ENCODE assay signal across 11 cellular contexts in genomic region chr5:88761269-88761880, GRCh38.
A peak's percentile ranks its signal among the peaks of the same experiment; 100 is the strongest.
DNase-seq lines count a peak whose midpoint lies in the region; FAIRE-seq and TF ChIP-seq lines count a peak whose summit lies in the region.
"Had no signal": no experiment of that assay in that cellular context is flagged by ENCODE, and none has a peak within 500 bp of the region (broad histone marks: within the 10 kb centered on the region; RNA-seq: fewer than 3 reads in every experiment).

No MANE protein-coding gene starts in this region.

- no peak overlapping the region for H3K27ac Mint-ChIP-seq in activated T-helper 1 cell treated with anti-CD3 and anti-CD28 coated beads, Interleukin-12 subunit alpha, Interleukin-12 subunit beta, Interleukin-2, Interleukin-4 antibody, amounts not matched to agents 30 ng/mL and 10 ng/mL and 1 ng/mL, durations not matched to agents 14 hours and 24 hours and 36 hours

- CTCF ChIA-PET in PC-9 (lab: Charles Lee): interaction anchor here (0.6 kb wide), 1 partner anchor 1670 kb away, joined by 3 read pairs; no protein-coding TSS in a partner anchor

- H3K9me3 ChIP-seq in PC-9 (ENCODE audit: insufficient read depth, low read depth): no peaks in the 10 kb centered on the region
- H3K9me3 ChIP-seq: BLaER1, MG63 had no signal

- 0 out of 2 replicates have a peak, but pooled peaks cover 6% of the 10 kb centered on the region for H3K4me1 ChIP-seq in PC-9 (replicated peaks; ENCODE audit: insufficient read depth)
- H3K4me1 ChIP-seq: BLaER1 had no signal

- H2AFZ ChIP-seq in PC-9: no peak overlapping the region

- no peaks in the 10 kb centered on the region for H3K4me1 Mint-ChIP-seq in activated T-helper 1 cell treated with anti-CD3 and anti-CD28 coated beads, Interleukin-12 subunit alpha, Interleukin-12 subunit beta, Interleukin-2, Interleukin-4 antibody, amounts not matched to agents 30 ng/mL and 10 ng/mL and 1 ng/mL, durations not matched to agents 14 hours and 24 hours and 36 hours (ENCODE audit: low read depth)

- H3F3A ChIP-seq in PC-9 (ENCODE audit: insufficient read depth, low read depth): no peaks in the 10 kb centered on the region

- no peaks in the 10 kb centered on the region for H3K36me3 Mint-ChIP-seq in activated T-helper 1 cell treated with anti-CD3 and anti-CD28 coated beads, Interleukin-12 subunit alpha, Interleukin-12 subunit beta, Interleukin-2, Interleukin-4 antibody, amounts not matched to agents 30 ng/mL and 10 ng/mL and 1 ng/mL, durations not matched to agents 14 hours and 24 hours and 36 hours (ENCODE audit: low read depth)

- POLR2A ChIA-PET in PC-9 (lab: Charles Lee; ENCODE audit: unreplicated experiment): no interaction called here

- peak; percentile 33 for FAIRE-seq in H54 (lab: Jason Lieb, UNC)

- BruUV-seq in PC-9 (replicated peaks; lab: Mats Ljungman, UMichigan): no TSS peak

- H3K27me3 ChIP-seq in PC-9 (ENCODE audit: insufficient read depth, low read depth): no peaks in the 10 kb centered on the region
- H3K27me3 ChIP-seq: BLaER1, MG63 had no signal

- H3K9me2 ChIP-seq in PC-9 (ENCODE audit: insufficient read depth): no peaks in the 10 kb centered on the region

- no peaks in the 10 kb centered on the region for H3K36me3 ChIP-seq in PC-9 (ENCODE audit: low read depth)

- no peaks in the 10 kb centered on the region for H4K20me1 ChIP-seq in PC-9 (ENCODE audit: insufficient read depth)

- no peak for TF ChIP-seq POLR2A in H54 (IDR thresholded peaks at IDR 0.05; ENCODE audit: low read depth, low read length)

- no peak for TF ChIP-seq CTCF in PC-9 (conservative IDR thresholded peaks at IDR 0.05)

- peak; percentile 22 for DNase-seq in EH (ENCODE audit: low read depth)
- no peak for DNase-seq in H54 (ENCODE audit: insufficient read length, low spot score)
- DNase-seq in PC-9: no peak
- peak; percentile 5 for DNase-seq in kidney glomerular epithelial cell (lab: John Stamatoyannopoulos, UW)
- no peak for DNase-seq in HUDEP-2 (lab: John Stamatoyannopoulos, UW; ENCODE audit: unreplicated experiment in 76 of 76)
- DNase-seq in anterior cingulate cortex (lab: John Stamatoyannopoulos, UW): no peak
- DNase-seq in activated T-helper 1 cell treated with anti-CD3 and anti-CD28 coated beads, Interleukin-12 subunit alpha, Interleukin-12 subunit beta, Interleukin-2, Interleukin-4 antibody, amounts not matched to agents 30 ng/mL and 10 ng/mL and 1 ng/mL, durations not matched to agents 14 hours and 24 hours and 36 hours (ENCODE audit: low spot score): no peak
- no peak for DNase-seq in NCI-H1436 (lab: John Stamatoyannopoulos, UW)
- DNase-seq: activated CD4-positive, alpha-beta T cell treated with anti-CD3 and anti-CD28 coated beads for 4 hours; MG63 had no signal

- H3K4me3 ChIP-seq in PC-9: no peak overlapping the region
- H3K4me3 ChIP-seq: BLaER1, MG63 had no signal

- H3K79me2 ChIP-seq in PC-9 (ENCODE audit: low read depth): no peaks in the 10 kb centered on the region

- H3K9me3 Mint-ChIP-seq in activated T-helper 1 cell treated with anti-CD3 and anti-CD28 coated beads, Interleukin-12 subunit alpha, Interleukin-12 subunit beta, Interleukin-2, Interleukin-4 antibody, amounts not matched to agents 30 ng/mL and 10 ng/mL and 1 ng/mL, durations not matched to agents 14 hours and 24 hours and 36 hours: no peaks in the 10 kb centered on the region

- intact Hi-C loops in PC-9 (cut with micrococcal nuclease; ENCODE audit: unreplicated experiment): no loop called here
- intact Hi-C loops in activated T-helper 1 cell treated with anti-CD3 and anti-CD28 coated beads, Interleukin-12 subunit alpha, Interleukin-12 subunit beta, Interleukin-2, Interleukin-4 antibody, amounts not matched to agents 30 ng/mL and 10 ng/mL and 1 ng/mL, durations not matched to agents 14 hours and 24 hours and 36 hours (cut with micrococcal nuclease): no loop called here

- H3K27me3 Mint-ChIP-seq in activated T-helper 1 cell treated with anti-CD3 and anti-CD28 coated beads, Interleukin-12 subunit alpha, Interleukin-12 subunit beta, Interleukin-2, Interleukin-4 antibody, amounts not matched to agents 30 ng/mL and 10 ng/mL and 1 ng/mL, durations not matched to agents 14 hours and 24 hours and 36 hours (ENCODE audit: insufficient read depth): peaks cover 11% of the 10 kb centered on the region

- peak overlapping the region; percentile 16; the same call in 1 of the 2 replicates for H3K4me2 ChIP-seq in PC-9
- H3K4me2 ChIP-seq: BLaER1 had no signal

- no peak overlapping the region for H3K27ac ChIP-seq in PC-9
- H3K27ac ChIP-seq: BLaER1 had no signal

- no peak overlapping the region for H3K4me3 Mint-ChIP-seq in activated T-helper 1 cell treated with anti-CD3 and anti-CD28 coated beads, Interleukin-12 subunit alpha, Interleukin-12 subunit beta, Interleukin-2, Interleukin-4 antibody, amounts not matched to agents 30 ng/mL and 10 ng/mL and 1 ng/mL, durations not matched to agents 14 hours and 24 hours and 36 hours

Comparison
In these comparisons a context has a peak if more than half of its experiments do, and no peak if none do; other contexts are left out.
1. DNase-seq: peak in EH (single experiment) and kidney glomerular epithelial cell (single experiment); none in H54 (single experiment), PC-9 (0 of 2), HUDEP-2 (0 of 76), anterior cingulate cortex (0 of 58), activated T-helper 1 cell treated with anti-CD3 and anti-CD28 coated beads, Interleukin-12 subunit alpha, Interleukin-12 subunit beta, Interleukin-2, Interleukin-4 antibody, amounts not matched to agents 30 ng/mL and 10 ng/mL and 1 ng/mL, durations not matched to agents 14 hours and 24 hours and 36 hours (single experiment) and NCI-H1436 (single experiment).